Comparison of ENCODE assay signal across 22 cellular contexts in the genomic region with DNA sequence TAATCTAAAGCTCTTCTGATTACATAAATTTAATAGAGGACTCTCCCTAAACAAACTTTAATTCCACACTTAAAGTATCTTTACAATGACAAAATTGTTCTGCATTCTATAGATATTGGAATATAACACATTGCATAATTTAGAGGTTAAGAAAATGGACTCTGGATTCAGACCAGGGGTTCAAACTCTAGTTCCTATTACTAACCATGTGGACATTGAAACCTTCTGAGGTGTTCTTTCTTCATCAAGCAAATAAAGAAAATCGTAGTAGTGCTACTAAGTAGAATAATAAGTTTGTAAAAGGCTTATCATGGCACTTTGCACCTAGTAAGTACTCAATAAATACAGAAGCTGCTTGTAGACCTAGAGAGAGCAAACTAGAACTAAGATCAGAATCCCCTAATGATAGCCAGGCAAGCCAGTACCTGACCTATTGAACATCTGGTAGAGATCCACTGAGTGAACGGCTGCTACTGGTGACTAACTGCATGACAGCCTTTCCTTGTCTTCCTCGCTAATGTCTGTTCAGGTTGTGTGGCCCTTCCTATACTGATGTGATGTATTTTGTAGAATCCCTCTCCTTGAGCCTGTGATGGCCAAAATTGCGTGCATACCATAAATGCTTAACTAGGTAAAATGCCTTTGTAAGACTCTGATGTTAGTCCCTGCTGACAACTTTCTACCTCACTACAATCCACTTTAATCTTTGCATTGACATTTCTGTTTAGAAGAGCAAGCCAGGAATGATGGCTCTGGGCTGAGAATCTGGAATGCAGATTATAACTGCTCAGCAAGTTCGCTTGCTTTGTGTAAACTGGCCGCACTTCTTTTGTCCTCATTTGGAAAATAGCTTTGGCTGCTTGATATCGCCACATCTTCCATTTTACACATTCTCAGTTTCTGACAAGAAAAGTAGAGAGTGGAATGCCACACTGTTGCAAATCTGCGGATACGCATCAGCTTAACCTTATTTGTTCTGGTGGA.
A peak's percentile ranks its signal among the peaks of the same experiment; 100 is the strongest.
DNase-seq lines count a peak whose midpoint lies in the region; FAIRE-seq and TF ChIP-seq lines count a peak whose summit lies in the region.
"Had no signal": no experiment of that assay in that cellular context is flagged by ENCODE, and none has a peak within 500 bp of the region (broad histone marks: within the 10 kb centered on the region; RNA-seq: fewer than 3 reads in every experiment).

No MANE protein-coding gene starts in this region.

- no peak for TF ChIP-seq CTCF in esophagus muscularis mucosa (IDR thresholded peaks at IDR 0.05)
- TF ChIP-seq CTCF in mesothelial cell of epicardium (IDR thresholded peaks at IDR 0.05; ENCODE audit: unreplicated experiment): no peak
- TF ChIP-seq CTCF in smooth muscle cell (IDR thresholded peaks at IDR 0.05; ENCODE audit: borderline replicate concordance, insufficient read depth, poor library complexity, severe bottlenecking): no peak

- H3K9me3 Mint-ChIP-seq in mesothelial cell of epicardium: peaks cover 21% of the 10 kb centered on the region

- DNase-seq in H54 (ENCODE audit: insufficient read length, low spot score) (no peak), esophagus muscularis mucosa (ENCODE audit: extremely low spot score) (no peak), mesothelial cell of epicardium (ENCODE audit: low spot score in 2 of 2, unreplicated experiment in 2 of 2) (no peak), smooth muscle cell (lab: John Stamatoyannopoulos, UW; ENCODE audit: unreplicated experiment) (no peak), T-helper 9 cell (no peak), NCI-H1694 treated with DMSO at 0.1 percent for 48 hours (lab: John Stamatoyannopoulos, UW) (no peak), RPMI8226 (no peak)
- DNase-seq: CD4-positive, alpha-beta memory T cell; DMS53; EL; GOT3; KBM-7; NCI-H1105 treated with DMSO at 0.1 percent for 48 hours; NCI-H1694; NCI-H2227 treated with DMSO at 0.1 percent for 48 hours; NCI-H510A treated with DMSO at 0.1 percent for 48 hours; NCI-H774; Right ventricle myocardium superior had no signal

- H2AFZ ChIP-seq in smooth muscle cell (ENCODE audit: low read depth): no peak overlapping the region

- H3K9me3 ChIP-seq in esophagus muscularis mucosa (peaks cover 0 to 4% (median 0%) of the 10 kb centered on the region in 4 donors), smooth muscle cell (replicated peaks; ENCODE audit: low read depth) (peaks cover 4% of the 10 kb centered on the region)

- H3K4me3 Mint-ChIP-seq in mesothelial cell of epicardium: no peak overlapping the region
- H3K4me3 Mint-ChIP-seq: CD4-positive, alpha-beta memory T cell had no signal

- peaks cover 9% of the 10 kb centered on the region for H3K36me3 Mint-ChIP-seq in mesothelial cell of epicardium
- H3K36me3 Mint-ChIP-seq: CD4-positive, alpha-beta memory T cell had no signal

- WGBS in esophagus muscularis mucosa: 49% methylated on average over 9 of the region's 9 CpGs
- 70% methylated on average over 9 of the region's 9 CpGs for WGBS in smooth muscle cell (ENCODE audit: low lambda C conversion rate)

- FAIRE-seq in H54 (lab: Jason Lieb, UNC): peak; percentile 86
- FAIRE-seq: GM12878, GM18507, RCC 7860 had no signal

- no peak for TF ChIP-seq EP300 in esophagus muscularis mucosa (IDR thresholded peaks at IDR 0.05)

- H3K4me2 ChIP-seq in smooth muscle cell: peak overlapping the region; percentile 23
- H3K4me2 ChIP-seq: BLaER1 had no signal

- H3K4me3 ChIP-seq in esophagus muscularis mucosa: peak overlapping the region in 1 of 4 donors; percentile 1
- H3K4me3 ChIP-seq in smooth muscle cell: no peak overlapping the region
- H3K4me3 ChIP-seq: BLaER1, GM12878 had no signal

- no peaks in the 10 kb centered on the region for H3F3A ChIP-seq in smooth muscle cell (ENCODE audit: low read depth)

- H3K4me1 ChIP-seq in esophagus muscularis mucosa: peaks cover 0 to 34% (median 27%) of the 10 kb centered on the region in 4 donors
- H3K4me1 ChIP-seq in smooth muscle cell (ENCODE audit: low read depth): no peaks in the 10 kb centered on the region
- H3K4me1 ChIP-seq: BLaER1 had no signal

- H3K36me3 ChIP-seq in esophagus muscularis mucosa: no peaks in the 10 kb centered on the region
- no peaks in the 10 kb centered on the region for H3K36me3 ChIP-seq in smooth muscle cell (ENCODE audit: low read depth)
- H3K36me3 ChIP-seq: BLaER1 had no signal

- H3K27ac Mint-ChIP-seq in mesothelial cell of epicardium: peak overlapping the region; percentile 28
- H3K27ac Mint-ChIP-seq: CD4-positive, alpha-beta memory T cell had no signal

- H3K27ac ChIP-seq in esophagus muscularis mucosa (replicated peaks in 1 of 4): peak overlapping the region; percentile 68 to 75 (median 72)
- H3K27ac ChIP-seq in smooth muscle cell (ENCODE audit: low read depth): peak overlapping the region; percentile 33
- H3K27ac ChIP-seq: BLaER1 had no signal

- H3K4me1 Mint-ChIP-seq in mesothelial cell of epicardium: peaks cover 15% of the 10 kb centered on the region
- H3K4me1 Mint-ChIP-seq: CD4-positive, alpha-beta memory T cell had no signal

- H3K27me3 ChIP-seq in esophagus muscularis mucosa (no peaks in the 10 kb centered on the region), smooth muscle cell (ENCODE audit: low read depth) (no peaks in the 10 kb centered on the region)
- H3K27me3 ChIP-seq: BLaER1 had no signal

- TF ChIP-seq POLR2A in H54 (IDR thresholded peaks at IDR 0.05; ENCODE audit: low read depth, low read length) (no peak), esophagus muscularis mucosa (IDR thresholded peaks at IDR 0.05; ENCODE audit: low read depth) (no peak)

- no peaks in the 10 kb centered on the region for H3K27me3 Mint-ChIP-seq in mesothelial cell of epicardium (ENCODE audit: low read depth)

- no peak overlapping the region for H3K9ac ChIP-seq in smooth muscle cell (ENCODE audit: low read depth)
- H3K9ac ChIP-seq: BLaER1 had no signal

- intact Hi-C loops in esophagus muscularis mucosa (cut with DNase I): no loop called here

- H4K20me1 ChIP-seq in smooth muscle cell (ENCODE audit: low read depth): no peaks in the 10 kb centered on the region
- H4K20me1 ChIP-seq: BLaER1 had no signal

- no peaks in the 10 kb centered on the region for H3K79me2 ChIP-seq in smooth muscle cell (ENCODE audit: low read depth)
